Comparison of ENCODE assay signal across 1 cellular context in genomic region chr11:44138980-44139379, GRCh38.
TF ChIP-seq lines count a peak whose summit lies in the region.

No MANE protein-coding gene starts in this region.

TF ChIP-seq in K562, 482 proteins besides CTCF, POLR2A, EP300 and RAD21 (continued from another document):
- TF ChIP-seq, protein P1, sequence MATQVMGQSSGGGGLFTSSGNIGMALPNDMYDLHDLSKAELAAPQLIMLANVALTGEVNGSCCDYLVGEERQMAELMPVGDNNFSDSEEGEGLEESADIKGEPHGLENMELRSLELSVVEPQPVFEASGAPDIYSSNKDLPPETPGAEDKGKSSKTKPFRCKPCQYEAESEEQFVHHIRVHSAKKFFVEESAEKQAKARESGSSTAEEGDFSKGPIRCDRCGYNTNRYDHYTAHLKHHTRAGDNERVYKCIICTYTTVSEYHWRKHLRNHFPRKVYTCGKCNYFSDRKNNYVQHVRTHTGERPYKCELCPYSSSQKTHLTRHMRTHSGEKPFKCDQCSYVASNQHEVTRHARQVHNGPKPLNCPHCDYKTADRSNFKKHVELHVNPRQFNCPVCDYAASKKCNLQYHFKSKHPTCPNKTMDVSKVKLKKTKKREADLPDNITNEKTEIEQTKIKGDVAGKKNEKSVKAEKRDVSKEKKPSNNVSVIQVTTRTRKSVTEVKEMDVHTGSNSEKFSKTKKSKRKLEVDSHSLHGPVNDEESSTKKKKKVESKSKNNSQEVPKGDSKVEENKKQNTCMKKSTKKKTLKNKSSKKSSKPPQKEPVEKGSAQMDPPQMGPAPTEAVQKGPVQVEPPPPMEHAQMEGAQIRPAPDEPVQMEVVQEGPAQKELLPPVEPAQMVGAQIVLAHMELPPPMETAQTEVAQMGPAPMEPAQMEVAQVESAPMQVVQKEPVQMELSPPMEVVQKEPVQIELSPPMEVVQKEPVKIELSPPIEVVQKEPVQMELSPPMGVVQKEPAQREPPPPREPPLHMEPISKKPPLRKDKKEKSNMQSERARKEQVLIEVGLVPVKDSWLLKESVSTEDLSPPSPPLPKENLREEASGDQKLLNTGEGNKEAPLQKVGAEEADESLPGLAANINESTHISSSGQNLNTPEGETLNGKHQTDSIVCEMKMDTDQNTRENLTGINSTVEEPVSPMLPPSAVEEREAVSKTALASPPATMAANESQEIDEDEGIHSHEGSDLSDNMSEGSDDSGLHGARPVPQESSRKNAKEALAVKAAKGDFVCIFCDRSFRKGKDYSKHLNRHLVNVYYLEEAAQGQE (CRISPR knock-in tag; IDR thresholded peaks at IDR 0.05; ENCODE audit: low read depth): no peak
- TF ChIP-seq, protein P2, sequence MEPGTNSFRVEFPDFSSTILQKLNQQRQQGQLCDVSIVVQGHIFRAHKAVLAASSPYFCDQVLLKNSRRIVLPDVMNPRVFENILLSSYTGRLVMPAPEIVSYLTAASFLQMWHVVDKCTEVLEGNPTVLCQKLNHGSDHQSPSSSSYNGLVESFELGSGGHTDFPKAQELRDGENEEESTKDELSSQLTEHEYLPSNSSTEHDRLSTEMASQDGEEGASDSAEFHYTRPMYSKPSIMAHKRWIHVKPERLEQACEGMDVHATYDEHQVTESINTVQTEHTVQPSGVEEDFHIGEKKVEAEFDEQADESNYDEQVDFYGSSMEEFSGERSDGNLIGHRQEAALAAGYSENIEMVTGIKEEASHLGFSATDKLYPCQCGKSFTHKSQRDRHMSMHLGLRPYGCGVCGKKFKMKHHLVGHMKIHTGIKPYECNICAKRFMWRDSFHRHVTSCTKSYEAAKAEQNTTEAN (CRISPR knock-in tag; IDR thresholded peaks at IDR 0.05): no peak
- TF ChIP-seq ZNF75A (CRISPR knock-in tag; IDR thresholded peaks at IDR 0.05): no peak
- TF ChIP-seq ZNF212 (CRISPR knock-in tag; IDR thresholded peaks at IDR 0.05): no peak
- TF ChIP-seq POLR2H (tag; IDR thresholded peaks at IDR 0.05; ENCODE audit: low read depth): 0 out of 2 replicates have a peak, but pooled peaks have one; percentile 29
TF ChIP-seq in K562: peak in this region for 6.
